ENCODE assay signal across 9 cellular contexts in genomic region chr5:33891731-33892418, GRCh38. TPM values are rescaled to one million over a fixed set of nuclear protein-coding genes. Genes with fewer than 3 reads are reported as not detected.
A peak's percentile ranks its signal among the peaks of the same experiment; 100 is the strongest.
DNase-seq lines count a peak whose midpoint lies in the region; ATAC-seq, FAIRE-seq and TF ChIP-seq lines count a peak whose summit lies in the region.
"Had no signal": no experiment of that assay in that cellular context is flagged by ENCODE, and none has a peak within 500 bp of the region (broad histone marks: within the 10 kb centered on the region; RNA-seq: fewer than 3 reads in every experiment).

TSS of gene ADAMTS12 (minus strand) at chr5:33891990. CDS start at chr5:33891856, 134 bp downstream.

- H3K27me3 Mint-ChIP-seq in neural progenitor cell (ENCODE audit: insufficient read depth, low read depth): peaks cover 6% of the 10 kb centered on the region
- H3K27me3 Mint-ChIP-seq in activated T-helper 2 cell treated with anti-CD3 and anti-CD28 coated beads, Interferon-gamma antibody, Interleukin-2, Interleukin-4, amounts not matched to agents 10 μg/mL and 5 μg/mL and 100 μg/mL, durations not matched to agents 14 hours and 24 hours and 36 hours (ENCODE audit: low read depth): peaks cover 57% of the 10 kb centered on the region

- no peaks in the 10 kb centered on the region for H3K36me3 Mint-ChIP-seq in neural progenitor cell
- no peaks in the 10 kb centered on the region for H3K36me3 Mint-ChIP-seq in activated T-helper 2 cell treated with anti-CD3 and anti-CD28 coated beads, Interferon-gamma antibody, Interleukin-2, Interleukin-4, amounts not matched to agents 10 μg/mL and 5 μg/mL and 100 μg/mL, durations not matched to agents 14 hours and 24 hours and 36 hours (ENCODE audit: low read depth)

- H3K9ac ChIP-seq in neural progenitor cell: no peak within 1 kb of the TSS

- H3K27ac ChIP-seq in neural progenitor cell: peak within 1 kb of the TSS; percentile 44

- peak within 1 kb of the TSS; percentile 67 for H2AFZ ChIP-seq in neural progenitor cell (replicated peaks)

- H3K9me3 Mint-ChIP-seq in neural progenitor cell: no peaks in the 10 kb centered on the region
- H3K9me3 Mint-ChIP-seq in activated T-helper 2 cell treated with anti-CD3 and anti-CD28 coated beads, Interferon-gamma antibody, Interleukin-2, Interleukin-4, amounts not matched to agents 10 μg/mL and 5 μg/mL and 100 μg/mL, durations not matched to agents 14 hours and 24 hours and 36 hours: no peaks in the 10 kb centered on the region

- no peak for ATAC-seq in HG03565 (IDR thresholded peaks at IDR 0.05; ENCODE audit: unreplicated experiment)

- peak; percentile 39 for DNase-seq in GM12891 (ENCODE audit: insufficient read length, low spot score)
- peak; percentile 1 for DNase-seq in NCI-H524 treated with DMSO at 0.1 percent for 48 hours (lab: John Stamatoyannopoulos, UW)
- peak; percentile 50 for DNase-seq in fibroblast of gingiva (ENCODE audit: low read depth)
- peak; percentile 84 for DNase-seq in neural progenitor cell (ENCODE audit: low spot score)
- no peak for DNase-seq in activated T-helper 2 cell treated with anti-CD3 and anti-CD28 coated beads, Interferon-gamma antibody, Interleukin-2, Interleukin-4, amounts not matched to agents 10 μg/mL and 5 μg/mL and 100 μg/mL, durations not matched to agents 14 hours and 24 hours and 36 hours (ENCODE audit: low spot score)
- DNase-seq in activated CD4-positive, alpha-beta T cell treated with anti-CD3 and anti-CD28 coated beads, Interleukin-2, amount 50 U/mL, for 1 hour: no peak
- DNase-seq in GM19240 (ENCODE audit: insufficient read length, low spot score): no peak

- H3K4me1 ChIP-seq in neural progenitor cell: peaks cover 36% of the 10 kb centered on the region

- H3K79me2 ChIP-seq in neural progenitor cell (ENCODE audit: low read depth): peaks cover 46% of the 10 kb centered on the region

- intact Hi-C loops in activated T-helper 2 cell treated with anti-CD3 and anti-CD28 coated beads, Interferon-gamma antibody, Interleukin-2, Interleukin-4, amounts not matched to agents 10 μg/mL and 5 μg/mL and 100 μg/mL, durations not matched to agents 14 hours and 24 hours and 36 hours (cut with micrococcal nuclease): no loop called here

- H3K27me3 ChIP-seq in neural progenitor cell: no peaks in the 10 kb centered on the region

- TF ChIP-seq POLR2A in GM12891 (IDR thresholded peaks at IDR 0.05; ENCODE audit: low read depth, low read length): no peak

- H3K4me1 Mint-ChIP-seq in neural progenitor cell: peaks cover 35% of the 10 kb centered on the region
- H3K4me1 Mint-ChIP-seq in activated T-helper 2 cell treated with anti-CD3 and anti-CD28 coated beads, Interferon-gamma antibody, Interleukin-2, Interleukin-4, amounts not matched to agents 10 μg/mL and 5 μg/mL and 100 μg/mL, durations not matched to agents 14 hours and 24 hours and 36 hours (ENCODE audit: low read depth): peaks cover 2% of the 10 kb centered on the region

- no peaks in the 10 kb centered on the region for H3K36me3 ChIP-seq in neural progenitor cell

- H3K4me2 ChIP-seq in neural progenitor cell: peak within 1 kb of the TSS; percentile 93

- H3F3A ChIP-seq in neural progenitor cell (ENCODE audit: low read depth): peaks cover 36% of the 10 kb centered on the region

- peak within 1 kb of the TSS; percentile 93 for H3K4me3 Mint-ChIP-seq in neural progenitor cell
- H3K4me3 Mint-ChIP-seq in activated T-helper 2 cell treated with anti-CD3 and anti-CD28 coated beads, Interferon-gamma antibody, Interleukin-2, Interleukin-4, amounts not matched to agents 10 μg/mL and 5 μg/mL and 100 μg/mL, durations not matched to agents 14 hours and 24 hours and 36 hours (ENCODE audit: low read depth): no peak within 1 kb of the TSS

- peak within 1 kb of the TSS; percentile 61 for H3K4me3 ChIP-seq in neural progenitor cell

- H3K9me3 ChIP-seq in neural progenitor cell (ENCODE audit: low read depth): no peaks in the 10 kb centered on the region

- no peak for TF ChIP-seq CTCF in neural progenitor cell (IDR thresholded peaks at IDR 0.05)

- no peaks in the 10 kb centered on the region for H4K20me1 ChIP-seq in neural progenitor cell (ENCODE audit: low read depth)

- peak; percentile 66 for FAIRE-seq in GM12891 (lab: Jason Lieb, UNC)
- FAIRE-seq: frontal cortex had no signal

- peak within 1 kb of the TSS; percentile 86 for H3K27ac Mint-ChIP-seq in neural progenitor cell
- H3K27ac Mint-ChIP-seq in activated T-helper 2 cell treated with anti-CD3 and anti-CD28 coated beads, Interferon-gamma antibody, Interleukin-2, Interleukin-4, amounts not matched to agents 10 μg/mL and 5 μg/mL and 100 μg/mL, durations not matched to agents 14 hours and 24 hours and 36 hours: no peak within 1 kb of the TSS

TF ChIP-seq in GM12891, 5 proteins besides CTCF, POLR2A, EP300 and RAD21:
- no peak for TF ChIP-seq TAF1 (IDR thresholded peaks at IDR 0.05; ENCODE audit: low read depth, low read length)
- no peak for TF ChIP-seq POLR2AphosphoS5 (IDR thresholded peaks at IDR 0.05; ENCODE audit: low read depth, low read length)
- no peak for TF ChIP-seq PAX5 (IDR thresholded peaks at IDR 0.05; ENCODE audit: insufficient read depth, low read length, severe bottlenecking)
- TF ChIP-seq SPI1 (IDR thresholded peaks at IDR 0.05; ENCODE audit: low read depth, low read length): no peak
- TF ChIP-seq POU2F2 (IDR thresholded peaks at IDR 0.05; ENCODE audit: low read depth, low read length): no peak

RNA-seq across cellular contexts. Expression of gene ADAMTS12, which starts in this region (rescaled TPM):
- 18.8 TPM for polyA plus RNA-seq in GM12891 (2012; ENCODE audit: low read depth, missing spikeins)
- 15.6 and 16.7 TPM in 2 replicates for total RNA-seq in neural progenitor cell (ENCODE audit: low replicate concordance)
- not detected in 2 replicates for total RNA-seq in activated T-helper 2 cell treated with anti-CD3 and anti-CD28 coated beads, Interferon-gamma antibody, Interleukin-2, Interleukin-4, amounts not matched to agents 10 μg/mL and 5 μg/mL and 100 μg/mL, durations not matched to agents 14 hours and 24 hours and 36 hours

Comparison
In these comparisons a context has a peak if more than half of its experiments do, and no peak if none do; other contexts are left out.
1. RNA of gene ADAMTS12 (total RNA-seq): 15.6 to 16.7 TPM in neural progenitor cell; not detected in activated T-helper 2 cell treated with anti-CD3 and anti-CD28 coated beads, Interferon-gamma antibody, Interleukin-2, Interleukin-4, amounts not matched to agents 10 μg/mL and 5 μg/mL and 100 μg/mL, durations not matched to agents 14 hours and 24 hours and 36 hours; every median in the first group is over 10 times any median in the second.
2. DNase-seq: peak in GM12891 (single experiment), NCI-H524 treated with DMSO at 0.1 percent for 48 hours (single experiment), fibroblast of gingiva (single experiment) and neural progenitor cell (single experiment); none in activated T-helper 2 cell treated with anti-CD3 and anti-CD28 coated beads, Interferon-gamma antibody, Interleukin-2, Interleukin-4, amounts not matched to agents 10 μg/mL and 5 μg/mL and 100 μg/mL, durations not matched to agents 14 hours and 24 hours and 36 hours (single experiment), activated CD4-positive, alpha-beta T cell treated with anti-CD3 and anti-CD28 coated beads, Interleukin-2, amount 50 U/mL, for 1 hour (single experiment) and GM19240 (single experiment).